In the genomic region with DNA sequence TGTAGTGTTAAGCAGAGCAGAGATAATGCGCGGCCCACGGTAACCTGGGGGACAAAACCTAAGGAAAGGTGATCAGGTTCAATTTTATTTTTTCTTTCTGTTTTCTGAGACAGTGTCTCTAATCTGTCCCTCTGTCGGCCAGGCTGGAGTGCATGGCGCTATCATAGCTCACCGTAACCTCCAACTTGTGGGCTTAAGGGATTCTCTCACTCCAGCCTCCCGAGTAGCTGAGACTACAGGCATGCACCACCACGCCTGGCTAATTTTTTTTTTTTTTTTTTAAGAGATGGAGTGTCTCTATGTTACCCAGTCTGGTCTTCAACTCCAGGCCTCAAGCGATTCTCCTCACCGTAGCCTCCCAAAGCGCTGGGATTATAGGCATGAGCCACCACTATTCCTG, we compare ENCODE assay signal across 7 cellular contexts. TPM values are rescaled to one million over a fixed set of nuclear protein-coding genes. Genes with fewer than 3 reads are reported as not detected.
DNase-seq lines count a peak whose midpoint lies in the region; TF ChIP-seq lines count a peak whose summit lies in the region.
"Had no signal": no experiment of that assay in that cellular context is flagged by ENCODE, and none has a peak within 500 bp of the region (broad histone marks: within the 10 kb centered on the region; RNA-seq: fewer than 3 reads in every experiment).

No MANE protein-coding gene starts in this region.

- no peak for TF ChIP-seq CTCF in vagina (IDR thresholded peaks at IDR 0.05)

- no peaks in the 10 kb centered on the region for H3K36me3 Mint-ChIP-seq in activated naive CD4-positive, alpha-beta T cell treated with anti-CD3 and anti-CD28 coated beads, Interleukin-2, amount 10 ng/mL, durations not matched to agents 7 days and 5 days

- H3K4me1 ChIP-seq in iPS-18a (ENCODE audit: control insufficient read depth, low read depth, low read length), result peaks cover 7% of the 10 kb centered on the region
- H3K4me1 ChIP-seq in vagina, result peaks cover 22% of the 10 kb centered on the region

- H3K27me3 ChIP-seq in iPS-18a (ENCODE audit: control insufficient read depth, insufficient read depth, low read length) (peaks cover 30% of the 10 kb centered on the region), vagina (no peaks in the 10 kb centered on the region)

- H3K27me3 Mint-ChIP-seq in activated naive CD4-positive, alpha-beta T cell treated with anti-CD3 and anti-CD28 coated beads, Interleukin-2, amount 10 ng/mL, durations not matched to agents 7 days and 5 days, result peaks cover 52% of the 10 kb centered on the region

- CTCF ChIA-PET in activated naive CD4-positive, alpha-beta T cell treated with anti-CD3 and anti-CD28 coated beads, Interleukin-2, amount 10 ng/mL, durations not matched to agents 7 days and 5 days (lab: Charles Lee), result interaction anchor here (1.0 to 2.4 kb wide), 2 partner anchors 27 to 37 kb away, joined by 3 to 8 read pairs; a partner anchor contains a TSS

- H3K27ac Mint-ChIP-seq in activated naive CD4-positive, alpha-beta T cell treated with anti-CD3 and anti-CD28 coated beads, Interleukin-2, amount 10 ng/mL, durations not matched to agents 7 days and 5 days, result no peak overlapping the region

- TF ChIP-seq POLR2A in vagina (IDR thresholded peaks at IDR 0.05), result no peak

- H3K4me1 Mint-ChIP-seq in activated naive CD4-positive, alpha-beta T cell treated with anti-CD3 and anti-CD28 coated beads, Interleukin-2, amount 10 ng/mL, durations not matched to agents 7 days and 5 days, result peaks cover 16% of the 10 kb centered on the region

- H3K36me3 ChIP-seq in iPS-18a (ENCODE audit: control insufficient read depth, low read depth, low read length) (no peaks in the 10 kb centered on the region), vagina (no peaks in the 10 kb centered on the region)

- H3K9me3 Mint-ChIP-seq in activated naive CD4-positive, alpha-beta T cell treated with anti-CD3 and anti-CD28 coated beads, Interleukin-2, amount 10 ng/mL, durations not matched to agents 7 days and 5 days, result no peaks in the 10 kb centered on the region

- H3K9ac ChIP-seq in iPS-18a (ENCODE audit: low read length), result no peak overlapping the region

- intact Hi-C loops in vagina (cut with DNase I), result no loop called here

- DNase-seq in activated naive CD4-positive, alpha-beta T cell treated with anti-CD3 and anti-CD28 coated beads, Interleukin-2, amount 10 ng/mL, durations not matched to agents 7 days and 5 days, result no peak
- DNase-seq in activated naive CD4-positive, alpha-beta T cell treated with Interleukin-2 at 50 U/mL for 16 hours, result no peak
- DNase-seq in vagina (ENCODE audit: extremely low spot score in 2 of 2), result no peak
- DNase-seq in COLO668 (lab: John Stamatoyannopoulos, UW; ENCODE audit: unreplicated experiment), result no peak
- DNase-seq in hepatic stellate cell (ENCODE audit: low spot score), result no peak

- H3K4me3 ChIP-seq in iPS-18a (ENCODE audit: low read length), result peak overlapping the region; percentile 79
- peak overlapping the region; percentile 55 to 56 for H3K4me3 ChIP-seq in vagina

- H3K27ac ChIP-seq in iPS-18a (ENCODE audit: low read length), result no peak overlapping the region
- peak overlapping the region; percentile 45 for H3K27ac ChIP-seq in vagina

- H3K4me3 Mint-ChIP-seq in activated naive CD4-positive, alpha-beta T cell treated with anti-CD3 and anti-CD28 coated beads, Interleukin-2, amount 10 ng/mL, durations not matched to agents 7 days and 5 days, result peak overlapping the region; percentile 73

- no peaks in the 10 kb centered on the region for H3K9me3 ChIP-seq in iPS-18a (ENCODE audit: control insufficient read depth, low read depth, low read length)
- no peaks in the 10 kb centered on the region for H3K9me3 ChIP-seq in vagina

RNA-seq across cellular contexts. Expression of a gene that starts 0.7 kb away (rescaled TPM):
- total RNA-seq in vagina, result 17.9 TPM
- total RNA-seq: NCI-H460 had no signal

RNA-seq across cellular contexts. Expression of a gene that starts 23.5 kb away (rescaled TPM):
- 6.1 TPM for total RNA-seq in vagina

RNA-seq across cellular contexts. Expression of a gene that starts 27.5 kb away (rescaled TPM):
- 40.5 TPM for total RNA-seq in vagina

RNA-seq across cellular contexts. Expression of a gene that starts 32.1 kb away (rescaled TPM):
- 23.6 TPM for total RNA-seq in vagina

RNA-seq across cellular contexts. Expression of a gene that starts 40.9 kb away (rescaled TPM):
- 93.3 TPM for total RNA-seq in vagina
